ENCODE assay signal across 8 cellular contexts in genomic region chr9:126471084-126471611, GRCh38.
DNase-seq lines count a peak whose midpoint lies in the region; ATAC-seq and TF ChIP-seq lines count a peak whose summit lies in the region.

No MANE protein-coding gene starts in this region.

- peak overlapping the region; percentile 65 to 94 (median 84) for H3K27ac ChIP-seq in spleen

- H3K4me3 Mint-ChIP-seq in HFFc6 = no peak overlapping the region

- H3K4me1 ChIP-seq in spleen = peaks cover 41 to 92% (median 61%) of the 10 kb centered on the region in 6 donors

- H3K4me3 ChIP-seq in fibroblast of villous mesenchyme (ENCODE audit: low read depth, low read length) (no peak overlapping the region), spleen (peak overlapping the region in 5 of 8 donors; percentile 4 to 60 (median 26))

- peak; percentile 80 for DNase-seq in NAMALWA (ENCODE audit: low spot score)
- DNase-seq in activated CD8-positive, alpha-beta memory T cell treated with anti-CD3 and anti-CD28 coated beads, Interleukin-2, amount 50 U/mL, for 48 hours = peak; percentile 86
- peak; percentile 75 for DNase-seq in fibroblast of villous mesenchyme (ENCODE audit: low read depth)
- peak; percentile 91 for DNase-seq in spleen
- DNase-seq in NCI-H2081 treated with DMSO at 0.1 percent for 48 hours (lab: John Stamatoyannopoulos, UW) = no peak
- DNase-seq in HFFc6 = no peak
- DNase-seq in NCI-H1092 (lab: John Stamatoyannopoulos, UW) = no peak

- peaks cover 0 to 25% (median 0%) of the 10 kb centered on the region in 6 donors for H3K36me3 ChIP-seq in spleen

- H3K9me3 ChIP-seq in spleen = no peaks in the 10 kb centered on the region

- H3K27me3 ChIP-seq in spleen (replicated peaks in 1 of 7) = no peaks in the 10 kb centered on the region

- intact Hi-C loops in spleen (cut with DNase I; ENCODE audit: low total_unique reads) = no loop called here

- H3K9me3 Mint-ChIP-seq in HFFc6 = no peaks in the 10 kb centered on the region

- peaks cover 6% of the 10 kb centered on the region; the same call in 1 of the 2 replicates for H3K27me3 Mint-ChIP-seq in HFFc6 (ENCODE audit: insufficient read depth)

- no peak overlapping the region for H3K27ac Mint-ChIP-seq in HFFc6

- no peak for TF ChIP-seq POLR2A in spleen (IDR thresholded peaks at IDR 0.05)

- no peaks in the 10 kb centered on the region for H3K36me3 Mint-ChIP-seq in HFFc6 (ENCODE audit: low read depth)

- TF ChIP-seq CTCF in fibroblast of villous mesenchyme (IDR thresholded peaks at IDR 0.05; ENCODE audit: insufficient read depth, low read depth, low read length) = no peak
- TF ChIP-seq CTCF in spleen (IDR thresholded peaks at IDR 0.05 in 8 of 11, conservative IDR thresholded peaks at IDR 0.05 in 3 of 11) = peak in 1 of 11 experiments; percentile 19
- TF ChIP-seq CTCF in HFFc6 (IDR thresholded peaks at IDR 0.05) = no peak

- ATAC-seq in GM19463 (IDR thresholded peaks at IDR 0.05; ENCODE audit: unreplicated experiment) = peak; percentile 75

- WGBS in spleen, 5 donors = 18 to 42% (median 25%) methylated on average over 15 to 16 of the region's 16 CpGs

- peaks cover 25% of the 10 kb centered on the region for H3K4me1 Mint-ChIP-seq in HFFc6 (ENCODE audit: low read depth)

Comparison
In these comparisons a context has a peak if more than half of its experiments do, and no peak if none do; other contexts are left out.
1. DNase-seq: peak in NAMALWA (single experiment), activated CD8-positive, alpha-beta memory T cell treated with anti-CD3 and anti-CD28 coated beads, Interleukin-2, amount 50 U/mL, for 48 hours (single experiment), fibroblast of villous mesenchyme (single experiment) and spleen (single experiment); none in NCI-H2081 treated with DMSO at 0.1 percent for 48 hours (single experiment), HFFc6 (single experiment) and NCI-H1092 (single experiment).